In genomic region chr3:179956416-179956830, GRCh38 we compare ENCODE assay signal across 10 cellular contexts.
A peak's percentile ranks its signal among the peaks of the same experiment; 100 is the strongest.
DNase-seq lines count a peak whose midpoint lies in the region; ATAC-seq, FAIRE-seq and TF ChIP-seq lines count a peak whose summit lies in the region.
"Had no signal": no experiment of that assay in that cellular context is flagged by ENCODE, and none has a peak within 500 bp of the region (broad histone marks: within the 10 kb centered on the region; RNA-seq: fewer than 3 reads in every experiment).

No MANE protein-coding gene starts in this region.

- peak; percentile 100 for FAIRE-seq in GM19239 (lab: Jason Lieb, UNC)

- H3K36me3 ChIP-seq in vagina = no peaks in the 10 kb centered on the region

- H3K9me3 ChIP-seq in vagina = no peaks in the 10 kb centered on the region

- intact Hi-C loops in vagina (cut with DNase I) = no loop called here

- no peak for TF ChIP-seq POLR2A in vagina (IDR thresholded peaks at IDR 0.05)

- H3K27ac ChIP-seq in vagina = no peak overlapping the region
- H3K27ac ChIP-seq: C4-2B had no signal

- no peak overlapping the region for H3K4me3 ChIP-seq in vagina

- ATAC-seq in HG03039 (IDR thresholded peaks at IDR 0.05; ENCODE audit: unreplicated experiment) = peak; percentile 92
- ATAC-seq: activated CD4-positive, CD25-positive, alpha-beta regulatory T cell treated with anti-CD3 and anti-CD28 coated beads, Interleukin-2, amount 50 U/mL, for 24 hours had no signal

- TF ChIP-seq CTCF in vagina (IDR thresholded peaks at IDR 0.05) = no peak

- DNase-seq in AML-193 (lab: John Stamatoyannopoulos, UW) (peak; percentile 92 to 94), GM19239 (ENCODE audit: insufficient read length, low spot score) (no peak), NOMO-1 treated with DMSO at 0.1 percent for 48 hours (lab: John Stamatoyannopoulos, UW; ENCODE audit: unreplicated experiment) (peak; percentile 94), activated gamma-delta T cell treated with Interleukin-2 at 50 U/mL for 16 hours (no peak), NCI-H1417 treated with DMSO at 0.1 percent for 48 hours (lab: John Stamatoyannopoulos, UW) (no peak), vagina (ENCODE audit: extremely low spot score in 2 of 2) (no peak), SK-N-DZ (ENCODE audit: low spot score) (no peak)

- no peaks in the 10 kb centered on the region for H3K4me1 ChIP-seq in vagina

- H3K27me3 ChIP-seq in vagina = no peaks in the 10 kb centered on the region

Comparison
In these comparisons a context has a peak if more than half of its experiments do, and no peak if none do; other contexts are left out.
1. DNase-seq: peak in AML-193 (2 of 2) and NOMO-1 treated with DMSO at 0.1 percent for 48 hours (single experiment); none in GM19239 (single experiment), activated gamma-delta T cell treated with Interleukin-2 at 50 U/mL for 16 hours (single experiment), NCI-H1417 treated with DMSO at 0.1 percent for 48 hours (single experiment), vagina (0 of 2) and SK-N-DZ (single experiment).